In genomic region chr10:69451784-69452251, GRCh38 we compare ENCODE assay signal across 9 cellular contexts. TPM values are rescaled to one million over a fixed set of nuclear protein-coding genes. Genes with fewer than 3 reads are reported as not detected.
A peak's percentile ranks its signal among the peaks of the same experiment; 100 is the strongest.
DNase-seq lines count a peak whose midpoint lies in the region; ATAC-seq and TF ChIP-seq lines count a peak whose summit lies in the region.
"Had no signal": no experiment of that assay in that cellular context is flagged by ENCODE, and none has a peak within 500 bp of the region (broad histone marks: within the 10 kb centered on the region; RNA-seq: fewer than 3 reads in every experiment).

No MANE protein-coding gene starts in this region.

- H3K4me1 Mint-ChIP-seq in CD8-positive, alpha-beta T cell (ENCODE audit: low read depth): peaks cover 17% of the 10 kb centered on the region
- H3K4me1 Mint-ChIP-seq in activated T-helper 17 cell treated with anti-CD3 and anti-CD28 coated beads, Interleukin-2, amount 50 U/mL, for 72 hours: peaks cover 20% of the 10 kb centered on the region

- intact Hi-C loops in CD8-positive, alpha-beta T cell (cut with DNase I, micrococcal nuclease): loop anchor here (1.0 to 5.0 kb wide), 3 partner anchors 43 to 55 kb away; no protein-coding TSS in a partner anchor

- H3K36me3 ChIP-seq in CD8-positive, alpha-beta T cell (ENCODE audit: insufficient read depth, low read length): no peaks in the 10 kb centered on the region

- H3K4me3 ChIP-seq in CD8-positive, alpha-beta T cell (ENCODE audit: low read depth, low read length): peak overlapping the region; percentile 75
- H3K4me3 ChIP-seq in iPS-11a (ENCODE audit: low read depth, low read length) (peak overlapping the region; percentile 62), skin epidermis (peak overlapping the region; percentile 41 to 75 (median 55))

- peak in 1 of 7 experiments; percentile 13 for DNase-seq in CD8-positive, alpha-beta T cell
- no peak for DNase-seq in NCI-H524 treated with DMSO at 0.1 percent for 48 hours (lab: John Stamatoyannopoulos, UW)
- no peak for DNase-seq in GOT3 (lab: John Stamatoyannopoulos, UW)
- DNase-seq in NOMO-1 (lab: John Stamatoyannopoulos, UW; ENCODE audit: unreplicated experiment in 2 of 2): no peak

- TF ChIP-seq CTCF in CD8-positive, alpha-beta T cell (IDR thresholded peaks at IDR 0.05): no peak

- H3K36me3 Mint-ChIP-seq in CD8-positive, alpha-beta T cell: no peaks in the 10 kb centered on the region
- H3K36me3 Mint-ChIP-seq in activated T-helper 17 cell treated with anti-CD3 and anti-CD28 coated beads, Interleukin-2, amount 50 U/mL, for 72 hours (ENCODE audit: low read depth): no peaks in the 10 kb centered on the region

- no peaks in the 10 kb centered on the region for H3K27me3 ChIP-seq in CD8-positive, alpha-beta T cell (ENCODE audit: insufficient read depth, low read length)

- no peaks in the 10 kb centered on the region for H3K9me3 ChIP-seq in CD8-positive, alpha-beta T cell (ENCODE audit: low read length)

- ATAC-seq in CD8-positive, alpha-beta T cell: peak; percentile 3
- ATAC-seq in HG03175 (IDR thresholded peaks at IDR 0.05; ENCODE audit: unreplicated experiment): peak; percentile 24
- peak; percentile 13 for ATAC-seq in activated T-helper 17 cell treated with anti-CD3 and anti-CD28 coated beads, Interleukin-2, amount 50 U/mL, for 72 hours (replicated peaks)

- no peaks in the 10 kb centered on the region for H3K9me3 Mint-ChIP-seq in CD8-positive, alpha-beta T cell
- no peaks in the 10 kb centered on the region for H3K9me3 Mint-ChIP-seq in activated T-helper 17 cell treated with anti-CD3 and anti-CD28 coated beads, Interleukin-2, amount 50 U/mL, for 72 hours

- POLR2A ChIA-PET in CD8-positive, alpha-beta T cell (lab: Charles Lee): no interaction called here

- peaks cover 5% of the 10 kb centered on the region for H3K4me1 ChIP-seq in CD8-positive, alpha-beta T cell (ENCODE audit: insufficient read depth, low read length)

- H3K27ac Mint-ChIP-seq in CD8-positive, alpha-beta T cell: no peak overlapping the region
- H3K27ac Mint-ChIP-seq in activated T-helper 17 cell treated with anti-CD3 and anti-CD28 coated beads, Interleukin-2, amount 50 U/mL, for 72 hours: no peak overlapping the region

- no peak overlapping the region for H3K27ac ChIP-seq in CD8-positive, alpha-beta T cell (ENCODE audit: low read depth, low read length)
- peak overlapping the region in 15 of 21 experiments; percentile 2 to 78 (median 50) for H3K27ac ChIP-seq in skin epidermis

- CTCF ChIA-PET in CD8-positive, alpha-beta T cell (lab: Charles Lee): no interaction called here

- H3K4me3 Mint-ChIP-seq in CD8-positive, alpha-beta T cell: peak overlapping the region; percentile 83
- H3K4me3 Mint-ChIP-seq in activated T-helper 17 cell treated with anti-CD3 and anti-CD28 coated beads, Interleukin-2, amount 50 U/mL, for 72 hours: peak overlapping the region; percentile 70

- H3K27me3 Mint-ChIP-seq in CD8-positive, alpha-beta T cell (ENCODE audit: low read depth): no peaks in the 10 kb centered on the region
- no peaks in the 10 kb centered on the region for H3K27me3 Mint-ChIP-seq in activated T-helper 17 cell treated with anti-CD3 and anti-CD28 coated beads, Interleukin-2, amount 50 U/mL, for 72 hours

RNA-seq across cellular contexts. Expression of gene TSPAN15, which starts 0.6 kb away (rescaled TPM):
- 1 to 10 TPM; 1.9 to 2.6 TPM for total RNA-seq in CD8-positive, alpha-beta T cell
- 10 to 100 TPM in 1 of 2 donors, 1 to 10 TPM in 1; 4.9 to 12.7 TPM for total RNA-seq in activated T-helper 17 cell treated with anti-CD3 and anti-CD28 coated beads, Interleukin-2, amount 50 U/mL, for 72 hours

RNA-seq across cellular contexts. Expression of gene TACR2, which starts 35.1 kb away (rescaled TPM):
- not detected for total RNA-seq in CD8-positive, alpha-beta T cell
- not detected for total RNA-seq in activated T-helper 17 cell treated with anti-CD3 and anti-CD28 coated beads, Interleukin-2, amount 50 U/mL, for 72 hours
- total RNA-seq: HT1080 had no signal
